Comparison of ENCODE assay signal across 8 cellular contexts in genomic region chrX:151396827-151397740, GRCh38. TPM values are rescaled to one million over a fixed set of nuclear protein-coding genes. Genes with fewer than 3 reads are reported as not detected.
DNase-seq lines count a peak whose midpoint lies in the region; ATAC-seq and TF ChIP-seq lines count a peak whose summit lies in the region.

Gene VMA21 (plus strand): TSS chrX:151397206. CDS start chrX:151397309, 103 bp downstream.

- DNase-seq in GM03348 (ENCODE audit: low spot score) (peak; percentile 91), HCEC 1CT (peak; percentile 72), MM.1S (peak; percentile 81), SK-N-MC (ENCODE audit: low read depth, low spot score) (no peak), globus pallidus (ENCODE audit: low spot score) (peak; percentile 69), omental fat pad (ENCODE audit: low spot score) (peak; percentile 35)
- DNase-seq in activated naive CD4-positive, alpha-beta T cell treated with anti-CD3 and anti-CD28 coated beads, Interleukin-2, amount 10 ng/mL, durations not matched to agents 7 days and 5 days, result peak; percentile 84

- H3K36me3 ChIP-seq in MM.1S (replicated peaks; ENCODE audit: insufficient read depth, low read length) (no peaks in the 10 kb centered on the region), SK-N-MC (ENCODE audit: insufficient read depth, low read length) (no peaks in the 10 kb centered on the region)

- peak within 1 kb of the TSS; percentile 95 for H3K27ac Mint-ChIP-seq in activated naive CD4-positive, alpha-beta T cell treated with anti-CD3 and anti-CD28 coated beads, Interleukin-2, amount 10 ng/mL, durations not matched to agents 7 days and 5 days

- H3K4me1 ChIP-seq in MM.1S (ENCODE audit: low read length), result peaks cover 6% of the 10 kb centered on the region; the same call in 1 of the 2 replicates

- H3F3A ChIP-seq in MM.1S (ENCODE audit: insufficient read depth, low read length), result no peaks in the 10 kb centered on the region

- peaks cover 50% of the 10 kb centered on the region for H3K79me2 ChIP-seq in MM.1S (ENCODE audit: low read length)

- no peaks in the 10 kb centered on the region for H4K20me1 ChIP-seq in MM.1S (ENCODE audit: insufficient read depth, low read length)

- H3K9ac ChIP-seq in MM.1S (ENCODE audit: low read length) (peak within 1 kb of the TSS; percentile 85), SK-N-MC (ENCODE audit: insufficient read length) (peak within 1 kb of the TSS; percentile 94)

- CTCF ChIA-PET in activated naive CD4-positive, alpha-beta T cell treated with anti-CD3 and anti-CD28 coated beads, Interleukin-2, amount 10 ng/mL, durations not matched to agents 7 days and 5 days (lab: Charles Lee), result no interaction called here

- H3K4me2 ChIP-seq in MM.1S (ENCODE audit: low read depth, low read length), result peak within 1 kb of the TSS; percentile 61

- H3K27me3 Mint-ChIP-seq in activated naive CD4-positive, alpha-beta T cell treated with anti-CD3 and anti-CD28 coated beads, Interleukin-2, amount 10 ng/mL, durations not matched to agents 7 days and 5 days, result no peaks in the 10 kb centered on the region

- peaks cover 70% of the 10 kb centered on the region for H3K4me1 Mint-ChIP-seq in activated naive CD4-positive, alpha-beta T cell treated with anti-CD3 and anti-CD28 coated beads, Interleukin-2, amount 10 ng/mL, durations not matched to agents 7 days and 5 days

- peak within 1 kb of the TSS; percentile 85 for H3K4me3 ChIP-seq in MM.1S (ENCODE audit: low read length)
- H3K4me3 ChIP-seq in SK-N-MC, result peak within 1 kb of the TSS; percentile 80

- no peak for TF ChIP-seq CTCF in MM.1S (IDR thresholded peaks at IDR 0.05; ENCODE audit: low read length)
- no peak for TF ChIP-seq CTCF in omental fat pad (IDR thresholded peaks at IDR 0.05)

- H2AFZ ChIP-seq in MM.1S (ENCODE audit: low read length), result peak within 1 kb of the TSS; percentile 56

- H3K9me2 ChIP-seq in MM.1S (replicated peaks; ENCODE audit: insufficient read depth, low read length), result no peaks in the 10 kb centered on the region

- no peaks in the 10 kb centered on the region for H3K9me3 Mint-ChIP-seq in activated naive CD4-positive, alpha-beta T cell treated with anti-CD3 and anti-CD28 coated beads, Interleukin-2, amount 10 ng/mL, durations not matched to agents 7 days and 5 days

- H3K36me3 Mint-ChIP-seq in activated naive CD4-positive, alpha-beta T cell treated with anti-CD3 and anti-CD28 coated beads, Interleukin-2, amount 10 ng/mL, durations not matched to agents 7 days and 5 days, result peaks cover 9% of the 10 kb centered on the region

- H3K27ac ChIP-seq in MM.1S (ENCODE audit: low read length) (peak within 1 kb of the TSS; percentile 87), SK-N-MC (peak within 1 kb of the TSS; percentile 83), temporal lobe (ENCODE audit: low read depth, low read length) (peak within 1 kb of the TSS; percentile 87)

- no peaks in the 10 kb centered on the region for H3K9me3 ChIP-seq in MM.1S (replicated peaks; ENCODE audit: insufficient read depth, low read length)
- no peaks in the 10 kb centered on the region for H3K9me3 ChIP-seq in SK-N-MC (ENCODE audit: low read depth, low read length)

- ATAC-seq in omental fat pad (ENCODE audit: low FRiP score), result peak; percentile 92

- peak within 1 kb of the TSS; percentile 89 for H3K4me3 Mint-ChIP-seq in activated naive CD4-positive, alpha-beta T cell treated with anti-CD3 and anti-CD28 coated beads, Interleukin-2, amount 10 ng/mL, durations not matched to agents 7 days and 5 days

- no peaks in the 10 kb centered on the region for H3K27me3 ChIP-seq in MM.1S (replicated peaks; ENCODE audit: insufficient read depth, low read length)

RNA-seq across cellular contexts. Expression of gene VMA21, which starts in this region (rescaled TPM):
- total RNA-seq in omental fat pad (10 to 100 TPM; 34.2 to 42.5 (median 38.7) TPM), temporal lobe (78.9 TPM)
